In genomic region chr5:103562453-103563157, GRCh38 we compare ENCODE assay signal across 8 cellular contexts. TPM values are rescaled to one million over a fixed set of nuclear protein-coding genes. Genes with fewer than 3 reads are reported as not detected.
A peak's percentile ranks its signal among the peaks of the same experiment; 100 is the strongest.
DNase-seq lines count a peak whose midpoint lies in the region; ATAC-seq and TF ChIP-seq lines count a peak whose summit lies in the region.

Gene NUDT12 (minus strand): TSS chr5:103562789. CDS start chr5:103560248, 2,541 bp downstream.

- H3K36me3 ChIP-seq in GM23248 (ENCODE audit: low read depth) (no peaks in the 10 kb centered on the region; the same call in 1 of the 2 replicates), SK-N-MC (ENCODE audit: insufficient read depth, low read length) (peaks cover 12% of the 10 kb centered on the region), heart left ventricle (peaks cover 0 to 15% (median 0%) of the 10 kb centered on the region in 9 donors), parathyroid adenoma (ENCODE audit: control insufficient read depth, insufficient read depth, low read length) (no peaks in the 10 kb centered on the region)

- intact Hi-C loops in heart left ventricle (cut with DNase I) = loop anchor here in 1 of 10 donors (10.0 kb wide), 2 partner anchors 308 to 438 kb away; partner anchors contain the start of genes GIN1, MACIR and PPIP5K2

- peak; percentile 92 to 97 (median 94) for ATAC-seq in heart left ventricle

- TF ChIP-seq POLR2A in heart left ventricle (IDR thresholded peaks at IDR 0.05) = peak in 1 of 2 donors; percentile 38

- H2AFZ ChIP-seq in GM23248 (peak within 1 kb of the TSS; percentile 93), parathyroid adenoma (peak within 1 kb of the TSS; percentile 93)

- H3K27me3 ChIP-seq in GM23248 (replicated peaks; ENCODE audit: insufficient read depth) = no peaks in the 10 kb centered on the region
- no peaks in the 10 kb centered on the region for H3K27me3 ChIP-seq in heart left ventricle
- no peaks in the 10 kb centered on the region for H3K27me3 ChIP-seq in parathyroid adenoma (ENCODE audit: control insufficient read depth, insufficient read depth, low read length)

- H4K20me1 ChIP-seq in GM23248 (ENCODE audit: insufficient read depth) = no peaks in the 10 kb centered on the region

- peak within 1 kb of the TSS; percentile 82 for H3K27ac ChIP-seq in GM23248
- peak within 1 kb of the TSS; percentile 73 for H3K27ac ChIP-seq in SK-N-MC
- H3K27ac ChIP-seq in heart left ventricle = peak within 1 kb of the TSS; percentile 63 to 95 (median 86)
- H3K27ac ChIP-seq in parathyroid adenoma = peak within 1 kb of the TSS; percentile 84

- TF ChIP-seq CTCF in heart left ventricle (IDR thresholded peaks at IDR 0.05) (no peak), parathyroid adenoma (IDR thresholded peaks at IDR 0.05) (no peak)

- H3K4me1 ChIP-seq in GM23248 (ENCODE audit: insufficient read depth) = peaks cover 7% of the 10 kb centered on the region; the same call in 1 of the 2 replicates
- peaks cover 0 to 14% (median 5%) of the 10 kb centered on the region in 12 donors for H3K4me1 ChIP-seq in heart left ventricle
- H3K4me1 ChIP-seq in parathyroid adenoma = no peaks in the 10 kb centered on the region

- H3K4me3 ChIP-seq in GM23248 = peak within 1 kb of the TSS; percentile 91
- H3K4me3 ChIP-seq in SK-N-MC = peak within 1 kb of the TSS; percentile 96
- peak within 1 kb of the TSS; percentile 48 to 89 (median 73) for H3K4me3 ChIP-seq in heart left ventricle
- H3K4me3 ChIP-seq in parathyroid adenoma (ENCODE audit: low read depth, low read length) = peak within 1 kb of the TSS; percentile 90

- H3K9ac ChIP-seq in GM23248 (peak within 1 kb of the TSS; percentile 86), SK-N-MC (ENCODE audit: insufficient read length) (peak within 1 kb of the TSS; percentile 85), parathyroid adenoma (peak within 1 kb of the TSS; percentile 39)

- H3K79me2 ChIP-seq in GM23248 (ENCODE audit: insufficient read depth) (peaks cover 10% of the 10 kb centered on the region), parathyroid adenoma (no peaks in the 10 kb centered on the region)

- in situ Hi-C loops in GM23248 (cut with MboI) = no loop called here

- peak; percentile 71 for DNase-seq in ELF-1 (ENCODE audit: low read depth, low spot score)
- peak; percentile 85 for DNase-seq in GM23248
- peak; percentile 81 for DNase-seq in LoVo (ENCODE audit: low spot score)
- peak; percentile 32 for DNase-seq in SK-N-MC (ENCODE audit: low read depth, low spot score)
- peak; percentile 73 for DNase-seq in amniotic epithelial cell (ENCODE audit: low read depth)
- peak; percentile 63 to 83 (median 74) for DNase-seq in heart left ventricle
- DNase-seq in ureter (ENCODE audit: low spot score) = peak; percentile 67

- H3K9me3 ChIP-seq in GM23248 (ENCODE audit: low read depth) (no peaks in the 10 kb centered on the region), SK-N-MC (ENCODE audit: low read depth, low read length) (no peaks in the 10 kb centered on the region), heart left ventricle (no peaks in the 10 kb centered on the region), parathyroid adenoma (ENCODE audit: control insufficient read depth, low read length) (no peaks in the 10 kb centered on the region)

- peak within 1 kb of the TSS; percentile 96 for H3K4me2 ChIP-seq in GM23248 (ENCODE audit: unreplicated experiment)
- H3K4me2 ChIP-seq in parathyroid adenoma (ENCODE audit: low read length) = peak within 1 kb of the TSS; percentile 93

- H3F3A ChIP-seq in GM23248 (ENCODE audit: insufficient read depth) = no peaks in the 10 kb centered on the region

- whole genome bisulfite sequencing in GM23248 (ENCODE audit: low coverage in 1 of 2, low lambda C conversion rate in 2 of 2, missing lambda C conversion rate in 2 of 2), 2 experiments = 1 to 2% methylated on average over 32 to 37 of the region's 37 CpGs
- 1 to 8% (median 6%) methylated on average over 27 to 37 of the region's 37 CpGs for WGBS in heart left ventricle, 4 donors

- no peaks in the 10 kb centered on the region for H3K9me2 ChIP-seq in GM23248 (ENCODE audit: insufficient read depth)

RNA-seq across cellular contexts. Expression of gene NUDT12, which starts in this region (rescaled TPM):
- total RNA-seq in GM23248 (2014; rRNA removed; shearing (Covaris generic)) = 8.6 and 8.9 TPM in 2 replicates
- 5.2 and 6.7 TPM in 2 replicates for polyA plus RNA-seq in GM23248 (2016; fragmentation: Nextera tagmentation; extraction: Ambion mirVana)
- total RNA-seq in heart left ventricle = 10 to 100 TPM; 10.3 to 14.5 (median 11.8) TPM
- 1 to 10 TPM; 6.0 to 9.6 TPM for polyA plus RNA-seq in heart left ventricle
- total RNA-seq in ureter = 15.7 TPM

Comparison
In these comparisons a context has a peak if more than half of its experiments do, and no peak if none do; other contexts are left out.
1. Peak in every context shown above with its lines: DNase-seq, ATAC-seq, H3K4me3 ChIP-seq and H3K27ac ChIP-seq.
2. DNase-seq: peak in every context shown above with its lines; median percentile 85 in GM23248; 81 in LoVo; 74 in heart left ventricle; 73 in amniotic epithelial cell; 71 in ELF-1; 67 in ureter; 32 in SK-N-MC.